ENCODE assay signal across 16 cellular contexts in genomic region chr4:107349266-107349665, GRCh38.
DNase-seq lines count a peak whose midpoint lies in the region; ATAC-seq and TF ChIP-seq lines count a peak whose summit lies in the region.
"Had no signal": no experiment of that assay in that cellular context is flagged by ENCODE, and none has a peak within 500 bp of the region (broad histone marks: within the 10 kb centered on the region; RNA-seq: fewer than 3 reads in every experiment).

No MANE protein-coding gene starts in this region.

- H3K36me3 ChIP-seq in BJ (ENCODE audit: control insufficient read depth, insufficient read depth, low read length) (no peaks in the 10 kb centered on the region), mesendoderm (ENCODE audit: control insufficient read depth, insufficient read depth, low read length) (no peaks in the 10 kb centered on the region)
- H3K36me3 ChIP-seq: esophagus squamous epithelium had no signal

- ATAC-seq in activated T-helper 17 cell treated with anti-CD3 and anti-CD28 coated beads, Interleukin-2, amount 50 U/mL, for 72 hours (replicated peaks): no peak

- H3K27me3 Mint-ChIP-seq in activated T-helper 17 cell treated with anti-CD3 and anti-CD28 coated beads, Interleukin-2, amount 50 U/mL, for 72 hours: peaks cover 3% of the 10 kb centered on the region

- H3K4me3 ChIP-seq in BJ (ENCODE audit: low read depth, low read length): no peak overlapping the region
- H3K4me3 ChIP-seq in choroid plexus epithelial cell (ENCODE audit: low read depth, low read length): no peak overlapping the region
- no peak overlapping the region for H3K4me3 ChIP-seq in mesendoderm (ENCODE audit: low read length)
- H3K4me3 ChIP-seq: esophagus squamous epithelium had no signal

- H3K79me2 ChIP-seq in mesendoderm (ENCODE audit: control insufficient read depth, insufficient read depth, low read length): no peaks in the 10 kb centered on the region
- H3K79me2 ChIP-seq: parathyroid adenoma had no signal

- no peak overlapping the region for H4K5ac ChIP-seq in mesendoderm (ENCODE audit: low read length)

- no peaks in the 10 kb centered on the region for H3K79me1 ChIP-seq in mesendoderm (ENCODE audit: low read length)

- no peak overlapping the region for H2BK5ac ChIP-seq in mesendoderm (ENCODE audit: low read length)

- POLR2A ChIA-PET in BJ (lab: Charles Lee): no interaction called here

- H3K9ac ChIP-seq in mesendoderm (ENCODE audit: low read length): no peak overlapping the region
- H3K9ac ChIP-seq: parathyroid adenoma had no signal

- no peak overlapping the region for H3K4me2 ChIP-seq in mesendoderm (ENCODE audit: low read length)

- no peaks in the 10 kb centered on the region for H3K4me1 Mint-ChIP-seq in activated T-helper 17 cell treated with anti-CD3 and anti-CD28 coated beads, Interleukin-2, amount 50 U/mL, for 72 hours
- H3K4me1 Mint-ChIP-seq: immature natural killer cell had no signal

- peak; percentile 2 for DNase-seq in BJ (ENCODE audit: low read depth)
- peak; percentile 66 for DNase-seq in HT1080 (ENCODE audit: low read depth)
- DNase-seq in choroid plexus epithelial cell (ENCODE audit: low read depth): peak; percentile 61
- DNase-seq in mesendoderm: peak; percentile 90
- no peak for DNase-seq in HUDEP-2 (lab: John Stamatoyannopoulos, UW; ENCODE audit: unreplicated experiment in 76 of 76)
- no peak for DNase-seq in NCI-H226
- no peak for DNase-seq in hepatic stellate cell (ENCODE audit: low spot score)
- DNase-seq: activated CD4-positive, alpha-beta T cell treated with anti-CD3 and anti-CD28 coated beads for 1 hour; activated T-cell treated with anti-CD3 and anti-CD28 coated beads for 4 hours; cortex of kidney; esophagus squamous epithelium; immature natural killer cell; NCI-H2227 treated with DMSO at 0.1 percent for 48 hours; stimulated activated CD4-positive, alpha-beta T cell treated with anti-CD3 and anti-CD28 coated beads, Interleukin-12 subunit alpha, Interleukin-12 subunit beta, amount 100 ng/mL, for 4 hours had no signal

- H4K8ac ChIP-seq in mesendoderm (ENCODE audit: low read depth, low read length): no peak overlapping the region

- H3K9me3 Mint-ChIP-seq in activated T-helper 17 cell treated with anti-CD3 and anti-CD28 coated beads, Interleukin-2, amount 50 U/mL, for 72 hours: no peaks in the 10 kb centered on the region

- no peak overlapping the region for H2BK15ac ChIP-seq in mesendoderm (replicated peaks; ENCODE audit: low read depth)

- H3K56ac ChIP-seq in mesendoderm (ENCODE audit: low read length): no peak overlapping the region

- CTCF ChIA-PET in BJ (lab: Yijun Ruan, JAX): no interaction called here

- H3K4ac ChIP-seq in mesendoderm (ENCODE audit: low read depth, low read length): no peak overlapping the region

- H2AK5ac ChIP-seq in mesendoderm (ENCODE audit: low read length): no peak overlapping the region

- H3K4me3 Mint-ChIP-seq in activated T-helper 17 cell treated with anti-CD3 and anti-CD28 coated beads, Interleukin-2, amount 50 U/mL, for 72 hours: no peak overlapping the region
- H3K4me3 Mint-ChIP-seq: immature natural killer cell had no signal

- peaks cover 2% of the 10 kb centered on the region for H3K4me1 ChIP-seq in mesendoderm (ENCODE audit: control insufficient read depth, low read depth, low read length)
- H3K4me1 ChIP-seq: esophagus squamous epithelium, parathyroid adenoma had no signal

- H3K27me3 ChIP-seq in BJ (ENCODE audit: control insufficient read depth, insufficient read depth, low read length): no peaks in the 10 kb centered on the region; the same call in 1 of the 2 replicates
- H3K27me3 ChIP-seq in mesendoderm (ENCODE audit: insufficient read depth, low read length, poor library complexity): no peaks in the 10 kb centered on the region
- H3K27me3 ChIP-seq: esophagus squamous epithelium had no signal

- no peak overlapping the region for H2BK120ac ChIP-seq in mesendoderm (ENCODE audit: low read depth, low read length)

- no peak overlapping the region for H3K18ac ChIP-seq in mesendoderm (ENCODE audit: low read length)

- H3K36me3 Mint-ChIP-seq in activated T-helper 17 cell treated with anti-CD3 and anti-CD28 coated beads, Interleukin-2, amount 50 U/mL, for 72 hours (ENCODE audit: low read depth): no peaks in the 10 kb centered on the region
- H3K36me3 Mint-ChIP-seq: immature natural killer cell had no signal

- TF ChIP-seq CTCF in BJ (IDR thresholded peaks at IDR 0.05; ENCODE audit: insufficient read depth, low read depth, low read length): no peak
- no peak for TF ChIP-seq CTCF in choroid plexus epithelial cell (conservative IDR thresholded peaks at IDR 0.05; ENCODE audit: low read depth, low read length)

- WGBS in mesendoderm (ENCODE audit: extremely low coverage, insufficient coverage, low lambda C conversion rate): no CpG with 5 or more reads among the region's 1 CpG

- H3K27ac Mint-ChIP-seq in activated T-helper 17 cell treated with anti-CD3 and anti-CD28 coated beads, Interleukin-2, amount 50 U/mL, for 72 hours: no peak overlapping the region
- H3K27ac Mint-ChIP-seq: immature natural killer cell had no signal

- peak overlapping the region; percentile 48 for H3K27ac ChIP-seq in mesendoderm (ENCODE audit: low read depth, low read length)
- H3K27ac ChIP-seq: esophagus squamous epithelium, parathyroid adenoma had no signal

- no peak overlapping the region for H3K23ac ChIP-seq in mesendoderm (ENCODE audit: low read length)

Comparison
In these comparisons a context has a peak if more than half of its experiments do, and no peak if none do; other contexts are left out.
1. DNase-seq: peak in BJ (single experiment), HT1080 (single experiment), choroid plexus epithelial cell (single experiment) and mesendoderm (single experiment); none in HUDEP-2 (0 of 76), NCI-H226 (single experiment) and hepatic stellate cell (single experiment).